In genomic region chr7:1873857-1874521, GRCh38 we compare ENCODE assay signal across 23 cellular contexts.
DNase-seq lines count a peak whose midpoint lies in the region; ATAC-seq, FAIRE-seq and TF ChIP-seq lines count a peak whose summit lies in the region.
"Had no signal": no experiment of that assay in that cellular context is flagged by ENCODE, and none has a peak within 500 bp of the region (broad histone marks: within the 10 kb centered on the region; RNA-seq: fewer than 3 reads in every experiment).

No MANE protein-coding gene starts in this region.

- no peak for TF ChIP-seq RAD21 in K562 (CRISPR knock-in tag; conservative IDR thresholded peaks at IDR 0.05 in 1 of 2, IDR thresholded peaks at IDR 0.05 in 1 of 2)

- H3K79me2 ChIP-seq in K562 (ENCODE audit: control insufficient read depth, insufficient read depth, low read length), result no peaks in the 10 kb centered on the region

- POLR2A ChIA-PET in K562 (lab: Yijun Ruan, JAX), result interaction anchor here (1.0 kb wide), 1 partner anchor 37 kb away, joined by 3 read pairs; no protein-coding TSS in a partner anchor

- peak overlapping the region; percentile 93 for H3K23ac ChIP-seq in neuronal stem cell (ENCODE audit: low read depth, low read length, poor library complexity)

- peaks cover 3% of the 10 kb centered on the region; the same call in 1 of the 3 replicates for H3K36me3 ChIP-seq in K562 (ENCODE audit: control insufficient read depth, insufficient read depth, low read length)
- no peaks in the 10 kb centered on the region for H3K36me3 ChIP-seq in neuronal stem cell (replicated peaks in 1 of 2; ENCODE audit: control insufficient read depth in 2 of 2, insufficient read depth in 2 of 2, low read length in 2 of 2)

- DNase-seq in T-helper 17 cell, result no peak
- DNase-seq in K562 (ENCODE audit: extremely low read depth in 1 of 4, low spot score in 3 of 4), result no peak
- DNase-seq in neuronal stem cell (ENCODE audit: low spot score), result no peak
- no peak for DNase-seq in natural killer cell
- DNase-seq in SW480 (ENCODE audit: low spot score), result no peak
- DNase-seq in activated T-cell treated with anti-CD3 and anti-CD28 coated beads, Interleukin-2, amount 50 U/mL, for 1 hour, result no peak
- DNase-seq: C1 segment of cervical spinal cord; Caco-2; CD8-positive, alpha-beta T cell; DMS 273 treated with DMSO at 0.1 percent for 48 hours; GF-D8; KBM-7; MV-4-11; NCI-H1105; NCI-H2029; NCI-H446; NCI-H774; SHP77 had no signal

- CTCF ChIA-PET in K562 (lab: Yijun Ruan, JAX; ENCODE audit: low intra/inter-chr PET ratio), result no interaction called here

- H3K27ac ChIP-seq in K562 (ENCODE audit: extremely low read depth, low read depth, low read length), result no peak overlapping the region
- H3K27ac ChIP-seq in neuronal stem cell (replicated peaks; ENCODE audit: low read length), result no peak overlapping the region
- H3K27ac ChIP-seq: RWPE1 had no signal

- H3K4me3 ChIP-seq in K562, result no peak overlapping the region
- no peak overlapping the region for H3K4me3 ChIP-seq in neuronal stem cell (ENCODE audit: low read length in 2 of 2)

- H2BK15ac ChIP-seq in neuronal stem cell (ENCODE audit: low read length), result peak overlapping the region; percentile 58

- no peak for ATAC-seq in T-helper 17 cell
- ATAC-seq in K562, result no peak
- no peak for ATAC-seq in natural killer cell
- ATAC-seq in GM18498 (IDR thresholded peaks at IDR 0.05; ENCODE audit: unreplicated experiment), result no peak
- ATAC-seq: CD8-positive, alpha-beta T cell; HCT116 had no signal

- peak overlapping the region; percentile 38 for H3K14ac ChIP-seq in neuronal stem cell (ENCODE audit: low read length)

- no TSS peak for BruUV-seq in K562 (replicated peaks; lab: Mats Ljungman, UMichigan)

- no peak overlapping the region for H2BK5ac ChIP-seq in neuronal stem cell (ENCODE audit: low read length)

- H3K4me3 Mint-ChIP-seq in T-helper 17 cell (peak overlapping the region; percentile 31), natural killer cell (no peak overlapping the region)
- H3K4me3 Mint-ChIP-seq: CD8-positive, alpha-beta T cell had no signal

- in situ Hi-C loops in K562 (cut with MboI), result no loop called here

- H3K4me1 Mint-ChIP-seq in T-helper 17 cell (peaks cover 13% of the 10 kb centered on the region), natural killer cell (peaks cover 5 to 25% of the 10 kb centered on the region in 2 donors)

- intact Hi-C loops in K562 (cut with micrococcal nuclease), result loop anchor here (2.0 kb wide), 1 partner anchor 19 kb away; no protein-coding TSS in a partner anchor
- intact Hi-C loops in natural killer cell (cut with micrococcal nuclease), result no loop called here

- H3K9me3 ChIP-seq in T-helper 17 cell (ENCODE audit: control insufficient read depth, low read length, poor library complexity, severe bottlenecking) (no peaks in the 10 kb centered on the region), K562 (replicated peaks; ENCODE audit: control insufficient read depth, insufficient read depth, low read depth, low read length) (peaks cover 2% of the 10 kb centered on the region; the same call in 1 of the 2 replicates), neuronal stem cell (replicated peaks in 1 of 2; ENCODE audit: control insufficient read depth in 2 of 2, insufficient read depth in 1 of 2, low read depth in 1 of 2, low read length in 2 of 2) (peaks cover 0 to 7% of the 10 kb centered on the region in 2 donors)

- peak overlapping the region; percentile 94 for H2BK12ac ChIP-seq in neuronal stem cell (ENCODE audit: low read length)

- H4K91ac ChIP-seq in neuronal stem cell (ENCODE audit: low read depth, low read length, poor library complexity), result no peak overlapping the region

- peaks cover 2 to 4% of the 10 kb centered on the region in 2 donors for H3K9me3 Mint-ChIP-seq in natural killer cell

- H2AK5ac ChIP-seq in neuronal stem cell (ENCODE audit: low read depth, low read length), result peak overlapping the region; percentile 21

- H3K27me3 ChIP-seq in K562 (ENCODE audit: control insufficient read depth in 2 of 2, insufficient read depth in 2 of 2, low read length in 2 of 2) (no peaks in the 10 kb centered on the region), neuronal stem cell (ENCODE audit: control insufficient read depth in 3 of 3, insufficient read depth in 3 of 3, low read depth in 1 of 3, low read length in 3 of 3) (no peaks in the 10 kb centered on the region)

- no peak for FAIRE-seq in K562 (lab: Jason Lieb, UNC)
- FAIRE-seq: GM12891, GM19239 had no signal

- peaks cover 12% of the 10 kb centered on the region for H3K79me1 ChIP-seq in neuronal stem cell (ENCODE audit: low read depth, low read length)

- H3K18ac ChIP-seq in neuronal stem cell (ENCODE audit: low read length), result peak overlapping the region; percentile 85

- H3K27ac Mint-ChIP-seq in T-helper 17 cell (no peak overlapping the region), natural killer cell (no peak overlapping the region)
- H3K27ac Mint-ChIP-seq: CD8-positive, alpha-beta T cell had no signal

- no peak for TF ChIP-seq POLR2A in K562 (conservative IDR thresholded peaks at IDR 0.05)

- no peak for TF ChIP-seq EP300 in K562 (IDR thresholded peaks at IDR 0.05; ENCODE audit: low read length)

- no peak overlapping the region for H3K4ac ChIP-seq in neuronal stem cell (ENCODE audit: low read length)

- H2AFZ ChIP-seq in K562 (ENCODE audit: low read depth, low read length), result no peak overlapping the region
- no peak overlapping the region for H2AFZ ChIP-seq in neuronal stem cell (ENCODE audit: low read length)

- 80% methylated on average over 30 of the region's 36 CpGs for WGBS in K562 (ENCODE audit: insufficient coverage, low coverage, missing lambda C conversion rate)
- WGBS in neuronal stem cell (ENCODE audit: extremely low coverage in 2 of 2, insufficient read length in 2 of 2, insufficient replicate concordance in 1 of 2), 2 donors, result no CpG with 5 or more reads among the region's 36 CpGs

- no peak overlapping the region for H4K8ac ChIP-seq in neuronal stem cell (ENCODE audit: low read depth, low read length)

- H3K9me1 ChIP-seq in K562 (ENCODE audit: control insufficient read depth, insufficient read depth, low read length), result peaks cover 4% of the 10 kb centered on the region

- H4K20me1 ChIP-seq in K562 (replicated peaks; ENCODE audit: control insufficient read depth, insufficient read depth, low read length), result no peaks in the 10 kb centered on the region

- TF ChIP-seq CTCF in K562 (IDR thresholded peaks at IDR 0.05 in 2 of 3, conservative IDR thresholded peaks at IDR 0.05 in 1 of 3; ENCODE audit: insufficient read depth in 2 of 3, low read depth in 1 of 3, low read length in 3 of 3) (no peak), natural killer cell (IDR thresholded peaks at IDR 0.05) (no peak)

- H2BK120ac ChIP-seq in neuronal stem cell (ENCODE audit: low read depth, low read length), result no peak overlapping the region

- H3K4me2 ChIP-seq in K562 (ENCODE audit: insufficient read depth, low read length) (no peak overlapping the region), neuronal stem cell (ENCODE audit: insufficient read depth, low read length, poor library complexity, severe bottlenecking) (no peak overlapping the region)

- H3K9ac ChIP-seq in K562 (ENCODE audit: insufficient read depth in 1 of 2, low read depth in 2 of 2, low read length in 2 of 2), result peak overlapping the region in 1 of 2 experiments; percentile 36; a peak in 2 of 4 replicates
- peak overlapping the region; percentile 60 for H3K9ac ChIP-seq in neuronal stem cell (ENCODE audit: low read depth, low read length, poor library complexity)

- H3K27me3 Mint-ChIP-seq in T-helper 17 cell, result no peaks in the 10 kb centered on the region
- no peaks in the 10 kb centered on the region for H3K27me3 Mint-ChIP-seq in natural killer cell (ENCODE audit: low read depth in 2 of 2)

- H3K36me3 Mint-ChIP-seq in T-helper 17 cell (ENCODE audit: low read depth) (no peaks in the 10 kb centered on the region), natural killer cell (no peaks in the 10 kb centered on the region)

- H3K4me1 ChIP-seq in K562 (replicated peaks in 1 of 2; ENCODE audit: control insufficient read depth in 2 of 2, insufficient read depth in 2 of 2, low read length in 2 of 2) (peaks cover 15 to 53% of the 10 kb centered on the region in 2 experiments), neuronal stem cell (ENCODE audit: control insufficient read depth in 2 of 2, insufficient read depth in 1 of 2, low read depth in 1 of 2, low read length in 2 of 2) (peaks cover 2 to 7% of the 10 kb centered on the region in 2 donors)
- H3K4me1 ChIP-seq: Caco-2 had no signal

TF ChIP-seq in K562, 482 proteins besides CTCF, POLR2A, EP300 and RAD21:
- peak; percentile 41; the same call in 1 of the 2 replicates for TF ChIP-seq POLR2G (IDR thresholded peaks at IDR 0.05; ENCODE audit: low read depth, low read length)
- 0 out of 2 replicates have a peak, but pooled peaks have one; percentile 1 for TF ChIP-seq TFAP4 (CRISPR knock-in tag; IDR thresholded peaks at IDR 0.05; ENCODE audit: borderline replicate concordance)
- no peak for TF ChIP-seq FOS (IDR thresholded peaks at IDR 0.05; ENCODE audit: extremely low read depth, insufficient read length)
- TF ChIP-seq MAX (CRISPR knock-in tag; IDR thresholded peaks at IDR 0.05), result 0 out of 2 replicates have a peak, but pooled peaks have one; percentile 17
